Comparison of ENCODE assay signal across 1 cellular context in the genomic region with DNA sequence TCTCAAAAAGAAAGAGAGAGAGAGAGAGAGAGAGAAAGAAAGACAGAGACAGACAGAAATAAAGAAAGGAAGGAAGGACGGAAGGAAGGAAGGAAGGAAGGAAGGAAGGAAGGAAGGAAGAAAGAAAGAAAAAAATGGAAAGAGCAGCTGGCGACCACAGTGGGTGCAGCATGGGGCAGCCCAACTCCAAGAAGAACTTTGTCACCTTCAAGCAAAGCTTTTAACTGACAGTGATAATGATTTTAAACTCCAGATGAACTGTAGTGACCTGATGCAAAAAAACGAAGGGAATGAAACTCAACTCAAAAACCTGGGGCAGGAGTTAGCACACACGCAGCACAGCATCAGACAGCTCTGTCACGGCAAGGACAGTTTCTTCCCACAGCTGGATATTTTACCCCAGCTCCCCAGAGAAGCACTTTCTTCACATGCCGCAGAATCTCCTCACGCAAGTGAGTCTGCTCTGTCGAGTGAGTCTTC.
A peak's percentile ranks its signal among the peaks of the same experiment; 100 is the strongest.
TF ChIP-seq lines count a peak whose summit lies in the region.

No MANE protein-coding gene starts in this region.

TF ChIP-seq in K562, 482 proteins besides CTCF, POLR2A, EP300 and RAD21:
- TF ChIP-seq ZNF512 (tag; IDR thresholded peaks at IDR 0.05) = peak; percentile 54; the same call in 1 of the 2 replicates
- no peak for TF ChIP-seq AFF4 (CRISPR knock-in tag; IDR thresholded peaks at IDR 0.05)
